ENCODE assay signal across 1 cellular context in genomic region chr2:26330114-26330581, GRCh38.
TF ChIP-seq lines count a peak whose summit lies in the region.

No MANE protein-coding gene starts in this region.

TF ChIP-seq in HEK293, 187 proteins besides CTCF, POLR2A, EP300 and RAD21 (continued from another document):
- TF ChIP-seq ZNF600 (tag by site-specific recombination; IDR thresholded peaks at IDR 0.05): no peak
- TF ChIP-seq, protein P1, sequence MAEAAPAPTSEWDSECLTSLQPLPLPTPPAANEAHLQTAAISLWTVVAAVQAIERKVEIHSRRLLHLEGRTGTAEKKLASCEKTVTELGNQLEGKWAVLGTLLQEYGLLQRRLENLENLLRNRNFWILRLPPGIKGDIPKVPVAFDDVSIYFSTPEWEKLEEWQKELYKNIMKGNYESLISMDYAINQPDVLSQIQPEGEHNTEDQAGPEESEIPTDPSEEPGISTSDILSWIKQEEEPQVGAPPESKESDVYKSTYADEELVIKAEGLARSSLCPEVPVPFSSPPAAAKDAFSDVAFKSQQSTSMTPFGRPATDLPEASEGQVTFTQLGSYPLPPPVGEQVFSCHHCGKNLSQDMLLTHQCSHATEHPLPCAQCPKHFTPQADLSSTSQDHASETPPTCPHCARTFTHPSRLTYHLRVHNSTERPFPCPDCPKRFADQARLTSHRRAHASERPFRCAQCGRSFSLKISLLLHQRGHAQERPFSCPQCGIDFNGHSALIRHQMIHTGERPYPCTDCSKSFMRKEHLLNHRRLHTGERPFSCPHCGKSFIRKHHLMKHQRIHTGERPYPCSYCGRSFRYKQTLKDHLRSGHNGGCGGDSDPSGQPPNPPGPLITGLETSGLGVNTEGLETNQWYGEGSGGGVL (tag by site-specific recombination; IDR thresholded peaks at IDR 0.05): no peak
- no peak for TF ChIP-seq ZNF660 (tag by site-specific recombination; IDR thresholded peaks at IDR 0.05)
- peak; percentile 71 for TF ChIP-seq ZBTB17 (tag by site-specific recombination; IDR thresholded peaks at IDR 0.05)
- TF ChIP-seq TRIM28 (IDR thresholded peaks at IDR 0.05; ENCODE audit: borderline replicate concordance, low read length): no peak
- TF ChIP-seq ZNF776 (tag by site-specific recombination; IDR thresholded peaks at IDR 0.05; ENCODE audit: borderline replicate concordance): no peak
- no peak for TF ChIP-seq ZBTB20 (tag by site-specific recombination; IDR thresholded peaks at IDR 0.05)
- TF ChIP-seq WT1 (tag by site-specific recombination; IDR thresholded peaks at IDR 0.05): no peak
- TF ChIP-seq KLF9 (tag by site-specific recombination; IDR thresholded peaks at IDR 0.05; ENCODE audit: low read depth): no peak
- TF ChIP-seq ZIC2 (tag by site-specific recombination; IDR thresholded peaks at IDR 0.05): no peak
- no peak for TF ChIP-seq EGR2 (tag by site-specific recombination; IDR thresholded peaks at IDR 0.05; ENCODE audit: low read depth)
- TF ChIP-seq IKZF3 (tag by site-specific recombination; IDR thresholded peaks at IDR 0.05): no peak
- TF ChIP-seq ZNF654 (tag by site-specific recombination; IDR thresholded peaks at IDR 0.05; ENCODE audit: low read depth): peak; percentile 67
- TF ChIP-seq ZBTB48 (tag by site-specific recombination; IDR thresholded peaks at IDR 0.05): no peak
- TF ChIP-seq, protein P2, sequence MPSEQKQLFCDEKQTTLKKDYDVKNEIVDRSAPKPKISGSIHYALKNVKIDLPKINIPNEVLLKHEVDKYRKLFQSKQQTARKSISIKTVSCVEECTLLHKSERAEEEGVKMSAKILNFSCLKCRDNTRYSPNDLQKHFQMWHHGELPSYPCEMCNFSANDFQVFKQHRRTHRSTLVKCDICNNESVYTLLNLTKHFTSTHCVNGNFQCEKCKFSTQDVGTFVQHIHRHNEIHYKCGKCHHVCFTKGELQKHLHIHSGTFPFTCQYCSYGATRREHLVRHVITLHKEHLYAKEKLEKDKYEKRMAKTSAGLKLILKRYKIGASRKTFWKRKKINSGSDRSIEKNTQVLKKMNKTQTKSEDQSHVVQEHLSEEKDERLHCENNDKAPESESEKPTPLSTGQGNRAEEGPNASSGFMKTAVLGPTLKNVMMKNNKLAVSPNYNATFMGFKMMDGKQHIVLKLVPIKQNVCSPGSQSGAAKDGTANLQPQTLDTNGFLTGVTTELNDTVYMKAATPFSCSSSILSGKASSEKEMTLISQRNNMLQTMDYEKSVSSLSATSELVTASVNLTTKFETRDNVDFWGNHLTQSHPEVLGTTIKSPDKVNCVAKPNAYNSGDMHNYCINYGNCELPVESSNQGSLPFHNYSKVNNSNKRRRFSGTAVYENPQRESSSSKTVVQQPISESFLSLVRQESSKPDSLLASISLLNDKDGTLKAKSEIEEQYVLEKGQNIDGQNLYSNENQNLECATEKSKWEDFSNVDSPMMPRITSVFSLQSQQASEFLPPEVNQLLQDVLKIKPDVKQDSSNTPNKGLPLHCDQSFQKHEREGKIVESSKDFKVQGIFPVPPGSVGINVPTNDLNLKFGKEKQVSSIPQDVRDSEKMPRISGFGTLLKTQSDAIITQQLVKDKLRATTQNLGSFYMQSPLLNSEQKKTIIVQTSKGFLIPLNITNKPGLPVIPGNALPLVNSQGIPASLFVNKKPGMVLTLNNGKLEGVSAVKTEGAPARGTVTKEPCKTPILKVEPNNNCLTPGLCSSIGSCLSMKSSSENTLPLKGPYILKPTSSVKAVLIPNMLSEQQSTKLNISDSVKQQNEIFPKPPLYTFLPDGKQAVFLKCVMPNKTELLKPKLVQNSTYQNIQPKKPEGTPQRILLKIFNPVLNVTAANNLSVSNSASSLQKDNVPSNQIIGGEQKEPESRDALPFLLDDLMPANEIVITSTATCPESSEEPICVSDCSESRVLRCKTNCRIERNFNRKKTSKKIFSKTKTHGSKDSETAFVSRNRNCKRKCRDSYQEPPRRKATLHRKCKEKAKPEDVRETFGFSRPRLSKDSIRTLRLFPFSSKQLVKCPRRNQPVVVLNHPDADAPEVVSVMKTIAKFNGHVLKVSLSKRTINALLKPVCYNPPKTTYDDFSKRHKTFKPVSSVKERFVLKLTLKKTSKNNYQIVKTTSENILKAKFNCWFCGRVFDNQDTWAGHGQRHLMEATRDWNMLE (tag by site-specific recombination; conservative IDR thresholded peaks at IDR 0.05; ENCODE audit: low read depth): no peak
- TF ChIP-seq, protein P3, sequence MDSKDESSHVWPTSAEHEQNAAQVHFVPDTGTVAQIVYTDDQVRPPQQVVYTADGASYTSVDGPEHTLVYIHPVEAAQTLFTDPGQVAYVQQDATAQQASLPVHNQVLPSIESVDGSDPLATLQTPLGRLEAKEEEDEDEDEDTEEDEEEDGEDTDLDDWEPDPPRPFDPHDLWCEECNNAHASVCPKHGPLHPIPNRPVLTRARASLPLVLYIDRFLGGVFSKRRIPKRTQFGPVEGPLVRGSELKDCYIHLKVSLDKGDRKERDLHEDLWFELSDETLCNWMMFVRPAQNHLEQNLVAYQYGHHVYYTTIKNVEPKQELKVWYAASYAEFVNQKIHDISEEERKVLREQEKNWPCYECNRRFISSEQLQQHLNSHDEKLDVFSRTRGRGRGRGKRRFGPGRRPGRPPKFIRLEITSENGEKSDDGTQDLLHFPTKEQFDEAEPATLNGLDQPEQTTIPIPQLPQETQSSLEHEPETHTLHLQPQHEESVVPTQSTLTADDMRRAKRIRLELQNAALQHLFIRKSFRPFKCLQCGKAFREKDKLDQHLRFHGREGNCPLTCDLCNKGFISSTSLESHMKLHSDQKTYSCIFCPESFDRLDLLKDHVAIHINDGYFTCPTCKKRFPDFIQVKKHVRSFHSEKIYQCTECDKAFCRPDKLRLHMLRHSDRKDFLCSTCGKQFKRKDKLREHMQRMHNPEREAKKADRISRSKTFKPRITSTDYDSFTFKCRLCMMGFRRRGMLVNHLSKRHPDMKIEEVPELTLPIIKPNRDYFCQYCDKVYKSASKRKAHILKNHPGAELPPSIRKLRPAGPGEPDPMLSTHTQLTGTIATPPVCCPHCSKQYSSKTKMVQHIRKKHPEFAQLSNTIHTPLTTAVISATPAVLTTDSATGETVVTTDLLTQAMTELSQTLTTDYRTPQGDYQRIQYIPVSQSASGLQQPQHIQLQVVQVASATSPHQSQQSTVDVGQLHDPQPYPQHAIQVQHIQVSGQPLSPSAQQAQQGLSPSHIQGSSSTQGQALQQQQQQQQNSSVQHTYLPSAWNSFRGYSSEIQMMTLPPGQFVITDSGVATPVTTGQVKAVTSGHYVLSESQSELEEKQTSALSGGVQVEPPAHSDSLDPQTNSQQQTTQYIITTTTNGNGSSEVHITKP (tag by site-specific recombination; IDR thresholded peaks at IDR 0.05): no peak
- TF ChIP-seq SP3 (tag by site-specific recombination; IDR thresholded peaks at IDR 0.05): no peak
- TF ChIP-seq, protein P4, sequence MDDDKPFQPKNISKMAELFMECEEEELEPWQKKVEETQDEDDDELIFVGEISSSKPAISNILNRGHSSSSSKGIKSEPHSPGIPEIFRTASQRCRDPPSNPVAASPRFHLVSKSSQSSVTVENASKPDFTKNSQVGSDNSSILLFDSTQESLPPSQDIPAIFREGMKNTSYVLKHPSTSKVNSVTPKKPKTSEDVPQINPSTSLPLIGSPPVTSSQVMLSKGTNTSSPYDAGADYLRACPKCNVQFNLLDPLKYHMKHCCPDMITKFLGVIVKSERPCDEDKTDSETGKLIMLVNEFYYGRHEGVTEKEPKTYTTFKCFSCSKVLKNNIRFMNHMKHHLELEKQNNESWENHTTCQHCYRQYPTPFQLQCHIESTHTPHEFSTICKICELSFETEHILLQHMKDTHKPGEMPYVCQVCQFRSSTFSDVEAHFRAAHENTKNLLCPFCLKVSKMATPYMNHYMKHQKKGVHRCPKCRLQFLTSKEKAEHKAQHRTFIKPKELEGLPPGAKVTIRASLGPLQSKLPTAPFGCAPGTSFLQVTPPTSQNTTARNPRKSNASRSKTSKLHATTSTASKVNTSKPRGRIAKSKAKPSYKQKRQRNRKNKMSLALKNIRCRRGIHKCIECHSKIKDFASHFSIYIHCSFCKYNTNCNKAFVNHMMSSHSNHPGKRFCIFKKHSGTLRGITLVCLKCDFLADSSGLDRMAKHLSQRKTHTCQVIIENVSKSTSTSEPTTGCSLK (tag by site-specific recombination; IDR thresholded peaks at IDR 0.05): no peak
- no peak for TF ChIP-seq ZNF133 (tag by site-specific recombination; IDR thresholded peaks at IDR 0.05)
